8 cellular contexts compared by ENCODE assay signal in genomic region chr11:47268448-47269001, GRCh38. TPM values are rescaled to one million over a fixed set of nuclear protein-coding genes. Genes with fewer than 3 reads are reported as not detected.
A peak's percentile ranks its signal among the peaks of the same experiment; 100 is the strongest.
DNase-seq lines count a peak whose midpoint lies in the region; ATAC-seq and TF ChIP-seq lines count a peak whose summit lies in the region.

No MANE protein-coding gene starts in this region.

- H3K4me3 ChIP-seq in lower lobe of right lung: peak overlapping the region; percentile 81
- peak overlapping the region; percentile 82 for H3K4me3 ChIP-seq in thymus (ENCODE audit: low read length)

- H3K27me3 ChIP-seq in lower lobe of right lung (ENCODE audit: low read depth) (no peaks in the 10 kb centered on the region), thymus (ENCODE audit: control insufficient read depth, insufficient read depth) (no peaks in the 10 kb centered on the region)

- no peak for TF ChIP-seq CTCF in lower lobe of right lung (IDR thresholded peaks at IDR 0.05)

- no peak for ATAC-seq in activated CD8-positive, alpha-beta memory T cell treated with anti-CD3 and anti-CD28 coated beads, Interleukin-2, amount 10 ng/mL, durations not matched to agents 7 days and 5 days
- ATAC-seq in lower lobe of right lung: no peak
- no peak for ATAC-seq in GM18511 (IDR thresholded peaks at IDR 0.05; ENCODE audit: unreplicated experiment)

- no peak for DNase-seq in activated CD8-positive, alpha-beta memory T cell treated with anti-CD3 and anti-CD28 coated beads, Interleukin-2, amount 10 ng/mL, durations not matched to agents 7 days and 5 days
- no peak for DNase-seq in activated CD8-positive, alpha-beta memory T cell treated with anti-CD3 and anti-CD28 coated beads, Interleukin-2, amount 50 U/mL, for 48 hours
- peak; percentile 33 for DNase-seq in lower lobe of right lung
- no peak for DNase-seq in DMS 273 (lab: John Stamatoyannopoulos, UW; ENCODE audit: unreplicated experiment)
- DNase-seq in activated CD4-positive, CD25-positive, alpha-beta regulatory T cell (lab: John Stamatoyannopoulos, UW): no peak

- H3K9me3 ChIP-seq in lower lobe of right lung (no peaks in the 10 kb centered on the region), thymus (ENCODE audit: control insufficient read depth) (no peaks in the 10 kb centered on the region)

- H3K27ac Mint-ChIP-seq in activated CD8-positive, alpha-beta memory T cell treated with anti-CD3 and anti-CD28 coated beads, Interleukin-2, amount 10 ng/mL, durations not matched to agents 7 days and 5 days: peak overlapping the region; percentile 98
- peak overlapping the region; percentile 99 for H3K27ac Mint-ChIP-seq in activated naive CD8-positive, alpha-beta T cell

- peaks cover 53% of the 10 kb centered on the region for H3K4me1 ChIP-seq in lower lobe of right lung
- H3K4me1 ChIP-seq in thymus (ENCODE audit: control insufficient read depth, insufficient read depth, low read length): peaks cover 12% of the 10 kb centered on the region

- peaks cover 60% of the 10 kb centered on the region for H3K4me1 Mint-ChIP-seq in activated CD8-positive, alpha-beta memory T cell treated with anti-CD3 and anti-CD28 coated beads, Interleukin-2, amount 10 ng/mL, durations not matched to agents 7 days and 5 days
- peaks cover 58% of the 10 kb centered on the region for H3K4me1 Mint-ChIP-seq in activated naive CD8-positive, alpha-beta T cell (ENCODE audit: low read depth)

- H3K4me3 Mint-ChIP-seq in activated CD8-positive, alpha-beta memory T cell treated with anti-CD3 and anti-CD28 coated beads, Interleukin-2, amount 10 ng/mL, durations not matched to agents 7 days and 5 days: peak overlapping the region; percentile 78
- H3K4me3 Mint-ChIP-seq in activated naive CD8-positive, alpha-beta T cell: peak overlapping the region; percentile 91

- WGBS in thymus: 53% methylated on average over 13 of the region's 13 CpGs

- intact Hi-C loops in lower lobe of right lung (cut with DNase I): no loop called here

- H3K36me3 Mint-ChIP-seq in activated CD8-positive, alpha-beta memory T cell treated with anti-CD3 and anti-CD28 coated beads, Interleukin-2, amount 10 ng/mL, durations not matched to agents 7 days and 5 days: peaks cover 6% of the 10 kb centered on the region
- no peaks in the 10 kb centered on the region for H3K36me3 Mint-ChIP-seq in activated naive CD8-positive, alpha-beta T cell

- no peaks in the 10 kb centered on the region for H3K9me3 Mint-ChIP-seq in activated CD8-positive, alpha-beta memory T cell treated with anti-CD3 and anti-CD28 coated beads, Interleukin-2, amount 10 ng/mL, durations not matched to agents 7 days and 5 days (ENCODE audit: low read depth)
- no peaks in the 10 kb centered on the region for H3K9me3 Mint-ChIP-seq in activated naive CD8-positive, alpha-beta T cell (ENCODE audit: low read depth)

- H3K27ac ChIP-seq in lower lobe of right lung (peak overlapping the region; percentile 95), thymus (ENCODE audit: low read depth) (peak overlapping the region; percentile 47)

- CTCF ChIA-PET in activated CD8-positive, alpha-beta memory T cell treated with anti-CD3 and anti-CD28 coated beads, Interleukin-2, amount 10 ng/mL, durations not matched to agents 7 days and 5 days (lab: Charles Lee): interaction anchor here (0.7 to 2.2 kb wide), 4 partner anchors 10 to 90 kb away, joined by 3 to 14 read pairs (median 6); partner anchors contain the start of genes ACP2 and NR1H3

- H3K36me3 ChIP-seq in lower lobe of right lung (peaks cover 4% of the 10 kb centered on the region), thymus (ENCODE audit: control insufficient read depth, insufficient read depth) (no peaks in the 10 kb centered on the region)

- no peaks in the 10 kb centered on the region for H3K27me3 Mint-ChIP-seq in activated CD8-positive, alpha-beta memory T cell treated with anti-CD3 and anti-CD28 coated beads, Interleukin-2, amount 10 ng/mL, durations not matched to agents 7 days and 5 days
- no peaks in the 10 kb centered on the region for H3K27me3 Mint-ChIP-seq in activated naive CD8-positive, alpha-beta T cell

RNA-seq across cellular contexts. Expression of gene MADD, which starts 1.4 kb away (rescaled TPM):
- total RNA-seq in activated CD8-positive, alpha-beta memory T cell treated with anti-CD3 and anti-CD28 coated beads, Interleukin-2, amount 10 ng/mL, durations not matched to agents 7 days and 5 days: 10 to 100 TPM; 88.5 to 91.2 TPM
- total RNA-seq in lower lobe of right lung: 53.7 TPM
- 26.0 TPM for polyA plus RNA-seq in thymus

RNA-seq across cellular contexts. Expression of gene NR1H3, which starts 10.7 kb away (rescaled TPM):
- total RNA-seq in activated CD8-positive, alpha-beta memory T cell treated with anti-CD3 and anti-CD28 coated beads, Interleukin-2, amount 10 ng/mL, durations not matched to agents 7 days and 5 days: 10 to 100 TPM in 1 of 2 experiments, 1 to 10 TPM in 1; 7.5 to 10.2 TPM
- total RNA-seq in lower lobe of right lung: 49.2 TPM
- 100 TPM for polyA plus RNA-seq in thymus

RNA-seq across cellular contexts. Expression of gene ACP2, which starts 19.9 kb away (rescaled TPM):
- 10 to 100 TPM; 26.0 to 29.7 TPM for total RNA-seq in activated CD8-positive, alpha-beta memory T cell treated with anti-CD3 and anti-CD28 coated beads, Interleukin-2, amount 10 ng/mL, durations not matched to agents 7 days and 5 days
- total RNA-seq in lower lobe of right lung: 33.0 TPM
- 30.0 TPM for polyA plus RNA-seq in thymus

RNA-seq across cellular contexts. Expression of gene DDB2, which starts 53.8 kb away (rescaled TPM):
- total RNA-seq in activated CD8-positive, alpha-beta memory T cell treated with anti-CD3 and anti-CD28 coated beads, Interleukin-2, amount 10 ng/mL, durations not matched to agents 7 days and 5 days: 100 to 1,000 TPM; 155 to 216 TPM
- total RNA-seq in lower lobe of right lung: 37.5 TPM
- polyA plus RNA-seq in thymus: 106 TPM
